In genomic region chrX:72360326-72360725, GRCh38 we compare ENCODE assay signal across 25 cellular contexts. TPM values are rescaled to one million over a fixed set of nuclear protein-coding genes. Genes with fewer than 3 reads are reported as not detected.
DNase-seq lines count a peak whose midpoint lies in the region.
"Had no signal": no experiment of that assay in that cellular context is flagged by ENCODE, and none has a peak within 500 bp of the region (broad histone marks: within the 10 kb centered on the region; RNA-seq: fewer than 3 reads in every experiment).

No MANE protein-coding gene starts in this region.

- peak; percentile 59 for DNase-seq in RPMI7951 (ENCODE audit: low read depth)
- peak; percentile 65 for DNase-seq in foreskin melanocyte
- no peak for DNase-seq in stimulated activated CD4-positive, alpha-beta T cell treated with anti-CD3 and anti-CD28 coated beads, Interleukin-15, amount 100 ng/mL, for 24 hours
- DNase-seq in dedifferentiated amniotic fluid mesenchymal stem cell (ENCODE audit: extremely low spot score), result no peak
- DNase-seq: 8988T; ACHN; AML-193; BE2C; C1 segment of cervical spinal cord; Caco-2; Calu3; CD4-positive, alpha-beta memory T cell; CD4-positive, alpha-beta T cell; CD4-positive, CD25-positive, alpha-beta regulatory T cell; CD8-positive, alpha-beta memory T cell; CD8-positive, alpha-beta T cell; COR-L47; DMS 273 treated with DMSO at 0.1 percent for 48 hours; DMS153; DMS53; DMS79; DMS79 treated with DMSO at 0.1 percent for 48 hours; DND-41; EL had no signal

RNA-seq across cellular contexts. Expression of gene CITED1, which starts 54.6 kb away (rescaled TPM):
- total RNA-seq in RPMI7951 (2014; rRNA removed; shearing (Covaris generic)), result 0.12 and 1.3 TPM in 2 replicates
- total RNA-seq: B cell; Calu3; CD4-positive, alpha-beta memory T cell; CD8-positive, alpha-beta memory T cell; CD8-positive, alpha-beta T cell had no signal

Comparison
In these comparisons a context has a peak if more than half of its experiments do, and no peak if none do; other contexts are left out.
1. DNase-seq: peak in RPMI7951 (single experiment) and foreskin melanocyte (single experiment); none in stimulated activated CD4-positive, alpha-beta T cell treated with anti-CD3 and anti-CD28 coated beads, Interleukin-15, amount 100 ng/mL, for 24 hours (single experiment) and dedifferentiated amniotic fluid mesenchymal stem cell (single experiment).